Comparison of ENCODE assay signal across 1 cellular context in the genomic region with DNA sequence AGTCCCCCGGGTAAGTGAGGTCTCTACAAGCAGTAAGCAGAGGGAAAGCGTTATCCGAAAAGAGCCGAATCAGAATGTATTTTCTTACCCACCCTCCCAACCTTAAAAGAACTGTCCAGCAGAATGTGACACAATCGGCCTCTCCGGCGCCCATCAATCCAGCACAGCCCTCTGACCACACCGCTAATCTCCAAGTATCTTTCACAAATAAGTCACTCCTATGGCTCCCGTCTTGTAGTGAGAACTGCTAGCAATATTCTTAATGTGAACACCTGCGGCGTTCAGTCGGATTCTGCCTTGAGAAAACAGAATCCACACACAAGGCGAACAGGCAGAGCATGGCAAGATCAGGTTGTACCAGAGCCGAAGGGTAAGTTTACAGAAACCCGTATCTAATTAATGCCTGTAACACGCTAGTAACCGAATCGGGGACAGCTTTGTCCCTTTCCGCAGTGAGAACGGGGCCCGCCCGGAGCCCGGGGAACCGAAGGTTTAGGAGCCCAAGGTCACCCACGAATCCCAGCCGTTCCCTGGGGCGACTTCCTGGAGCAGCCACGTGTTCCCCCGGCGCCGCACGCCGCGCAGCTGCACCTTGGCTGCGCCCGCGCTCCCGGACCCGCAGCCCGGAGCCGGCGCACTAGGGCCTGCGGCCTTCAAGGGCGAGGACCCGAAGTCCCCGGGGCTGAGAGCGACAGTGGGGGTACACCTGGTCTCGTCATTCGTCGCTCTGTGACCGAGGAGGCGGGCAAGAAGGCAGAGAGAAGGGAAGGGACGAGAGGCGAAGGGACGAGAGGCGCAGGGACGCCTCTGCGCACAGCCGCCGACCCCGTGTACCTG.
TF ChIP-seq lines count a peak whose summit lies in the region.

No MANE protein-coding gene starts in this region.

TF ChIP-seq in GM12878, 131 proteins besides CTCF, POLR2A, EP300 and RAD21 (continued from another document):
- TF ChIP-seq, protein P1, sequence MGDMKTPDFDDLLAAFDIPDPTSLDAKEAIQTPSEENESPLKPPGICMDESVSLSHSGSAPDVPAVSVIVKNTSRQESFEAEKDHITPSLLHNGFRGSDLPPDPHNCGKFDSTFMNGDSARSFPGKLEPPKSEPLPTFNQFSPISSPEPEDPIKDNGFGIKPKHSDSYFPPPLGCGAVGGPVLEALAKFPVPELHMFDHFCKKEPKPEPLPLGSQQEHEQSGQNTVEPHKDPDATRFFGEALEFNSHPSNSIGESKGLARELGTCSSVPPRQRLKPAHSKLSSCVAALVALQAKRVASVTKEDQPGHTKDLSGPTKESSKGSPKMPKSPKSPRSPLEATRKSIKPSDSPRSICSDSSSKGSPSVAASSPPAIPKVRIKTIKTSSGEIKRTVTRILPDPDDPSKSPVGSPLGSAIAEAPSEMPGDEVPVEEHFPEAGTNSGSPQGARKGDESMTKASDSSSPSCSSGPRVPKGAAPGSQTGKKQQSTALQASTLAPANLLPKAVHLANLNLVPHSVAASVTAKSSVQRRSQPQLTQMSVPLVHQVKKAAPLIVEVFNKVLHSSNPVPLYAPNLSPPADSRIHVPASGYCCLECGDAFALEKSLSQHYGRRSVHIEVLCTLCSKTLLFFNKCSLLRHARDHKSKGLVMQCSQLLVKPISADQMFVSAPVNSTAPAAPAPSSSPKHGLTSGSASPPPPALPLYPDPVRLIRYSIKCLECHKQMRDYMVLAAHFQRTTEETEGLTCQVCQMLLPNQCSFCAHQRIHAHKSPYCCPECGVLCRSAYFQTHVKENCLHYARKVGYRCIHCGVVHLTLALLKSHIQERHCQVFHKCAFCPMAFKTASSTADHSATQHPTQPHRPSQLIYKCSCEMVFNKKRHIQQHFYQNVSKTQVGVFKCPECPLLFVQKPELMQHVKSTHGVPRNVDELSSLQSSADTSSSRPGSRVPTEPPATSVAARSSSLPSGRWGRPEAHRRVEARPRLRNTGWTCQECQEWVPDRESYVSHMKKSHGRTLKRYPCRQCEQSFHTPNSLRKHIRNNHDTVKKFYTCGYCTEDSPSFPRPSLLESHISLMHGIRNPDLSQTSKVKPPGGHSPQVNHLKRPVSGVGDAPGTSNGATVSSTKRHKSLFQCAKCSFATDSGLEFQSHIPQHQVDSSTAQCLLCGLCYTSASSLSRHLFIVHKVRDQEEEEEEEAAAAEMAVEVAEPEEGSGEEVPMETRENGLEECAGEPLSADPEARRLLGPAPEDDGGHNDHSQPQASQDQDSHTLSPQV (IDR thresholded peaks at IDR 0.05): no peak
- TF ChIP-seq TCF12 (IDR thresholded peaks at IDR 0.05; ENCODE audit: low read depth, low read length) (0 out of 2 replicates have a peak, but pooled peaks have one; percentile 13), CEBPB (IDR thresholded peaks at IDR 0.05; ENCODE audit: borderline replicate concordance in 1 of 2, low read depth in 2 of 2, low read length in 2 of 2) (no peak), ZNF217 (IDR thresholded peaks at IDR 0.05) (no peak), POLR2AphosphoS2 (IDR thresholded peaks at IDR 0.05; ENCODE audit: low read depth, low read length) (no peak), ESRRA (IDR thresholded peaks at IDR 0.05; ENCODE audit: low read length) (no peak), POLR2AphosphoS5 (IDR thresholded peaks at IDR 0.05; ENCODE audit: low read length) (no peak), NR2C1 (IDR thresholded peaks at IDR 0.05) (no peak), KAT2A (conservative IDR thresholded peaks at IDR 0.05; ENCODE audit: control insufficient read depth, low read depth, low read length) (no peak), IKZF1 (conservative IDR thresholded peaks at IDR 0.05) (peak; percentile 34)
- TF ChIP-seq, protein P2, sequence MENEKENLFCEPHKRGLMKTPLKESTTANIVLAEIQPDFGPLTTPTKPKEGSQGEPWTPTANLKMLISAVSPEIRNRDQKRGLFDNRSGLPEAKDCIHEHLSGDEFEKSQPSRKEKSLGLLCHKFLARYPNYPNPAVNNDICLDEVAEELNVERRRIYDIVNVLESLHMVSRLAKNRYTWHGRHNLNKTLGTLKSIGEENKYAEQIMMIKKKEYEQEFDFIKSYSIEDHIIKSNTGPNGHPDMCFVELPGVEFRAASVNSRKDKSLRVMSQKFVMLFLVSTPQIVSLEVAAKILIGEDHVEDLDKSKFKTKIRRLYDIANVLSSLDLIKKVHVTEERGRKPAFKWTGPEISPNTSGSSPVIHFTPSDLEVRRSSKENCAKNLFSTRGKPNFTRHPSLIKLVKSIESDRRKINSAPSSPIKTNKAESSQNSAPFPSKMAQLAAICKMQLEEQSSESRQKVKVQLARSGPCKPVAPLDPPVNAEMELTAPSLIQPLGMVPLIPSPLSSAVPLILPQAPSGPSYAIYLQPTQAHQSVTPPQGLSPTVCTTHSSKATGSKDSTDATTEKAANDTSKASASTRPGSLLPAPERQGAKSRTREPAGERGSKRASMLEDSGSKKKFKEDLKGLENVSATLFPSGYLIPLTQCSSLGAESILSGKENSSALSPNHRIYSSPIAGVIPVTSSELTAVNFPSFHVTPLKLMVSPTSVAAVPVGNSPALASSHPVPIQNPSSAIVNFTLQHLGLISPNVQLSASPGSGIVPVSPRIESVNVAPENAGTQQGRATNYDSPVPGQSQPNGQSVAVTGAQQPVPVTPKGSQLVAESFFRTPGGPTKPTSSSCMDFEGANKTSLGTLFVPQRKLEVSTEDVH (IDR thresholded peaks at IDR 0.05; ENCODE audit: low read depth, partially characterized antibody): no peak
